8 cellular contexts compared by ENCODE assay signal in the genomic region with DNA sequence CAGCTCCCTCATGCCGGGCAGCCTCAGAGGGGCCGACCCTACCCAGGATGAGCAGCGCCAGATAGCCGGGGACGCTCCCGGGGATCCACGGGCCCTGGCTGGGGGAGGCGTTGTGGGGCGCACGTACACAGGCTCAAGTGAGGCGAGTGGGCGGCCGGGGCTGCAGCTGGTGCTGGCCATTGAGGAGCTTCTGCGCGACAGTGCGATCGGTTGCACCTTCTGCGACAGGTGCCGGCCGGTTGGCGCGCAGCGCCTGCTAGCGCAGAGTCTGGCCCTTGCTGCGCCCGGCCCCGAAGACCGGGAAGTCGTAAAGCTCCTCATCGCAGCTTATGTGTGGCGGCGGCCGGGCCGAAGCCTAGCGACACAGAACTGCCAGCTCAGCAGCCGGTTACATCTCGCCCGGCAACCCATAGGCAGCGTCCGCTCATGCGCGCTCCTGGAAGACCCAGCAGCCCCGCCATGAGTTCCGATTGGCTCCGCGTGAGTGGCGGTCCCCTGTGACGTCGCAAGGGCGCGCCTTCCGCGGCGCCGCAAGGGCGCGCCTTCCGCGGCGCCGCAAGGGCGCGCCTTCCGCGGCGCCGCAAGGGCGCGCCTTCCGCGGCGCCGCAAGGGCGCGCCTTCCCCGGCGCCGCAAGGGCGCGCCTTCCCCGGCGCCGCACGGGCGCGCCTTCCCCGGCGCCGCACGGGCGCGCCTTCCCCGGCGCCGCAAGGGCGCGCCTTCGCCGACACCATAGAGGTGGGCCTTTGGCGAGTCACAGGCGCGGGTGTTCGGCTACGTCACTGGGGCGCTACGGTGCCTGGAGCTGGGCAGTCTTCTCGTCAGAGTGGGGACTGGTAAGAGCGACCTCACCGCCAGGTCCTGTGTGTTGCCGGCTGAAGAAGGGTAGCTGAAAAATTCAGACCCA.
DNase-seq lines count a peak whose midpoint lies in the region; ATAC-seq and TF ChIP-seq lines count a peak whose summit lies in the region.
"Not testable (repeated sequence)": the region's sequence is repeated elsewhere in the genome, so short reads cannot be mapped to it uniquely, and the experiment has no call there.

No MANE protein-coding gene starts in this region.

- not testable (repeated sequence) for TF ChIP-seq CTCF in fibroblast of mammary gland (conservative IDR thresholded peaks at IDR 0.05; ENCODE audit: control insufficient read depth, insufficient read depth, low read depth, low read length); neural crest cell (conservative IDR thresholded peaks at IDR 0.05)

- not testable (repeated sequence) for H4K20me1 ChIP-seq in Karpas-422 (ENCODE audit: insufficient read depth, low read depth, low read length)

- not testable (repeated sequence) for H3K36me3 Mint-ChIP-seq in activated T-helper 17 cell treated with anti-CD3 and anti-CD28 coated beads, Interleukin-2, amount 50 U/mL, for 72 hours (ENCODE audit: low read depth); neural crest cell (ENCODE audit: low read depth)

- H3K27ac Mint-ChIP-seq in activated T-helper 17 cell treated with anti-CD3 and anti-CD28 coated beads, Interleukin-2, amount 50 U/mL, for 72 hours, result peak overlapping the region; percentile 99
- peak overlapping the region; percentile 97 for H3K27ac Mint-ChIP-seq in neural crest cell (ENCODE audit: unreplicated experiment)
- H3K27ac Mint-ChIP-seq in stimulated activated naive CD8-positive, alpha-beta T cell treated with anti-CD3 and anti-CD28 coated beads, Interleukin-15, amount 100 ng/mL, for 72 hours, result peak overlapping the region; percentile 97 to 98

- H3K27me3 Mint-ChIP-seq in activated T-helper 17 cell treated with anti-CD3 and anti-CD28 coated beads, Interleukin-2, amount 50 U/mL, for 72 hours; neural crest cell (ENCODE audit: low read depth); stimulated activated naive CD8-positive, alpha-beta T cell treated with anti-CD3 and anti-CD28 coated beads, Interleukin-15, amount 100 ng/mL, for 72 hours: not testable (repeated sequence)

- DNase-seq in H4 (ENCODE audit: low spot score) (peak; percentile 83), Karpas-422 (peak; percentile 97), RPMI8226 (peak; percentile 91), fibroblast of mammary gland (ENCODE audit: low read depth) (peak; percentile 92), neural crest cell (ENCODE audit: low read depth, low spot score) (peak; percentile 55)
- DNase-seq in stimulated activated naive CD8-positive, alpha-beta T cell treated with anti-CD3 and anti-CD28 coated beads, Interleukin-15, amount 100 ng/mL, for 72 hours, result peak; percentile 89 to 95

- peaks cover 13% of the 10 kb centered on the region for H3K79me2 ChIP-seq in Karpas-422 (ENCODE audit: low read length)

- peak overlapping the region; percentile 69 for H3K4me2 ChIP-seq in Karpas-422 (ENCODE audit: low read depth, low read length, poor library complexity, severe bottlenecking)

- not testable (repeated sequence) for H3K36me3 ChIP-seq in ES-I3 (ENCODE audit: insufficient read depth, low read length); Karpas-422 (ENCODE audit: insufficient read depth, low read length)

- peak overlapping the region; percentile 78 for H3K27ac ChIP-seq in Karpas-422 (ENCODE audit: low read length)

- H2AFZ ChIP-seq in Karpas-422 (ENCODE audit: low read length), result peak overlapping the region; percentile 67; the same call in 1 of the 2 replicates

- not testable (repeated sequence) for H3K9me3 Mint-ChIP-seq in activated T-helper 17 cell treated with anti-CD3 and anti-CD28 coated beads, Interleukin-2, amount 50 U/mL, for 72 hours; neural crest cell; stimulated activated naive CD8-positive, alpha-beta T cell treated with anti-CD3 and anti-CD28 coated beads, Interleukin-15, amount 100 ng/mL, for 72 hours

- H3K4me3 Mint-ChIP-seq in activated T-helper 17 cell treated with anti-CD3 and anti-CD28 coated beads, Interleukin-2, amount 50 U/mL, for 72 hours, result peak overlapping the region; percentile 96
- H3K4me3 Mint-ChIP-seq in neural crest cell, result peak overlapping the region; percentile 89
- H3K4me3 Mint-ChIP-seq in stimulated activated naive CD8-positive, alpha-beta T cell treated with anti-CD3 and anti-CD28 coated beads, Interleukin-15, amount 100 ng/mL, for 72 hours, result peak overlapping the region; percentile 92 to 98

- not testable (repeated sequence) for H3K9me2 ChIP-seq in Karpas-422 (replicated peaks; ENCODE audit: insufficient read depth, low read length)

- H3K9ac ChIP-seq in ES-I3 (ENCODE audit: low read depth, low read length), result peak overlapping the region; percentile 56
- peak overlapping the region; percentile 81 for H3K9ac ChIP-seq in Karpas-422 (ENCODE audit: low read length)

- H3K27me3 ChIP-seq in Karpas-422 (ENCODE audit: low read length), result not testable (repeated sequence)

- H3K4me3 ChIP-seq in Karpas-422 (ENCODE audit: low read length) (peak overlapping the region; percentile 79), fibroblast of mammary gland (ENCODE audit: control insufficient read depth, low read depth, low read length) (peak overlapping the region; percentile 71)

- H3K4me1 ChIP-seq in ES-I3 (ENCODE audit: insufficient read depth, low read length); Karpas-422 (ENCODE audit: low read length): not testable (repeated sequence)

- not testable (repeated sequence) for H3K9me3 ChIP-seq in ES-I3 (ENCODE audit: control insufficient read depth, insufficient read depth, low read length); Karpas-422 (ENCODE audit: low read length)

- peak; percentile 96 for ATAC-seq in activated T-helper 17 cell treated with anti-CD3 and anti-CD28 coated beads, Interleukin-2, amount 50 U/mL, for 72 hours (replicated peaks)
- ATAC-seq in stimulated activated naive CD8-positive, alpha-beta T cell treated with anti-CD3 and anti-CD28 coated beads, Interleukin-15, amount 100 ng/mL, for 72 hours, result peak; percentile 98

- not testable (repeated sequence) for H3K4me1 Mint-ChIP-seq in activated T-helper 17 cell treated with anti-CD3 and anti-CD28 coated beads, Interleukin-2, amount 50 U/mL, for 72 hours; neural crest cell; stimulated activated naive CD8-positive, alpha-beta T cell treated with anti-CD3 and anti-CD28 coated beads, Interleukin-15, amount 100 ng/mL, for 72 hours

Comparison
In these comparisons a context has a peak if more than half of its experiments do, and no peak if none do; other contexts are left out.
1. Peak in every context shown above with its lines: DNase-seq, ATAC-seq, H3K4me3 ChIP-seq and H3K27ac ChIP-seq.